22 cellular contexts compared by ENCODE assay signal in genomic region chr13:32383836-32384618, GRCh38. TPM values are rescaled to one million over a fixed set of nuclear protein-coding genes. Genes with fewer than 3 reads are reported as not detected.
DNase-seq lines count a peak whose midpoint lies in the region; ATAC-seq, FAIRE-seq and TF ChIP-seq lines count a peak whose summit lies in the region.
"Had no signal": no experiment of that assay in that cellular context is flagged by ENCODE, and none has a peak within 500 bp of the region (broad histone marks: within the 10 kb centered on the region; RNA-seq: fewer than 3 reads in every experiment).

No MANE protein-coding gene starts in this region.

- TF ChIP-seq POLR2A in HepG2 (IDR thresholded peaks at IDR 0.05; ENCODE audit: insufficient read depth in 1 of 2, low read depth in 2 of 2, low read length in 2 of 2), result no peak
- no peak for TF ChIP-seq POLR2A in right lobe of liver (IDR thresholded peaks at IDR 0.05)

- ATAC-seq in HepG2, result no peak
- no peak for ATAC-seq in right lobe of liver
- no peak for ATAC-seq in WTC11
- ATAC-seq: A549; CD8-positive, alpha-beta T cell had no signal

- intact Hi-C loops in HepG2 (cut with micrococcal nuclease; ENCODE audit: unreplicated experiment), result no loop called here
- intact Hi-C loops in right lobe of liver (cut with DNase I), result no loop called here

- no peak overlapping the region for H3K9ac ChIP-seq in HepG2 (ENCODE audit: insufficient read depth, low read depth, low read length)
- H3K9ac ChIP-seq: BLaER1 treated with 17β-estradiol and CSF1 and Interleukin-3, amounts not matched to agents 10 nM and 100 nM had no signal

- peaks cover 6 to 42% of the 10 kb centered on the region in 2 experiments; a peak in 4 of 5 replicates for H3K36me3 ChIP-seq in HepG2 (replicated peaks in 1 of 2; ENCODE audit: control insufficient read depth in 1 of 2, insufficient read depth in 2 of 2, low read length in 2 of 2)
- no peaks in the 10 kb centered on the region for H3K36me3 ChIP-seq in right lobe of liver

- no peaks in the 10 kb centered on the region for H3K9me3 ChIP-seq in HepG2 (ENCODE audit: low read length)
- H3K9me3 ChIP-seq in right lobe of liver, result no peaks in the 10 kb centered on the region
- H3K9me3 ChIP-seq: A549; BLaER1 treated with 17β-estradiol and CSF1 and Interleukin-3, amounts not matched to agents 10 nM and 100 nM; Caco-2 had no signal

- no peaks in the 10 kb centered on the region for H4K20me1 ChIP-seq in HepG2 (ENCODE audit: insufficient read depth, low read length)
- H4K20me1 ChIP-seq: BLaER1 treated with 17β-estradiol and CSF1 and Interleukin-3, amounts not matched to agents 10 nM and 100 nM had no signal

- no peak for FAIRE-seq in HepG2 (lab: Jason Lieb, UNC)
- FAIRE-seq: A549, D721Med, G401.6, GM12892, GM18507 had no signal

- WGBS in HepG2 (ENCODE audit: low lambda C conversion rate), result 97% methylated on average over 5 of the region's 5 CpGs
- 89% methylated on average over 5 of the region's 5 CpGs for WGBS in right lobe of liver (ENCODE audit: insufficient coverage, low coverage, low lambda C conversion rate, missing lambda C conversion rate)

- no peaks in the 10 kb centered on the region for H3K9me3 Mint-ChIP-seq in WTC11
- H3K9me3 Mint-ChIP-seq in activated T-cell treated with anti-CD3 and anti-CD28 coated beads, Interleukin-2, amount 50 U/mL, for 24 hours, result no peaks in the 10 kb centered on the region
- H3K9me3 Mint-ChIP-seq: CD4-positive, alpha-beta T cell; CD8-positive, alpha-beta T cell had no signal

- no peak overlapping the region for H3K27ac ChIP-seq in HepG2 (ENCODE audit: extremely low read length, insufficient read depth, low read length)
- no peak overlapping the region for H3K27ac ChIP-seq in right lobe of liver
- H3K27ac ChIP-seq: 22Rv1; A549; BLaER1 treated with 17β-estradiol and CSF1 and Interleukin-3, amounts not matched to agents 10 nM and 100 nM; C4-2B had no signal

- no peaks in the 10 kb centered on the region for H3K27me3 Mint-ChIP-seq in WTC11 (ENCODE audit: low read depth)
- H3K27me3 Mint-ChIP-seq in activated T-cell treated with anti-CD3 and anti-CD28 coated beads, Interleukin-2, amount 50 U/mL, for 24 hours, result no peaks in the 10 kb centered on the region
- H3K27me3 Mint-ChIP-seq: B cell; CD4-positive, alpha-beta T cell had no signal

- peak; percentile 14 for DNase-seq in NCI-H2171 treated with DMSO at 0.1 percent for 48 hours (lab: John Stamatoyannopoulos, UW)
- DNase-seq in NCI-H2171 (lab: John Stamatoyannopoulos, UW), result no peak
- DNase-seq in HepG2 (ENCODE audit: low spot score), result no peak
- DNase-seq in right lobe of liver, result no peak
- no peak for DNase-seq in WTC11 (ENCODE audit: low spot score)
- DNase-seq in anterior cingulate cortex (lab: John Stamatoyannopoulos, UW), result no peak
- no peak for DNase-seq in activated T-cell treated with anti-CD3 and anti-CD28 coated beads, Interleukin-2, amount 50 U/mL, for 24 hours
- DNase-seq: Caco-2; Calu3; CD4-positive, alpha-beta T cell; CD8-positive, alpha-beta T cell; DMS79 treated with DMSO at 0.1 percent for 48 hours; GF-D8 had no signal

- H3K4me1 Mint-ChIP-seq in WTC11, result no peaks in the 10 kb centered on the region
- no peaks in the 10 kb centered on the region for H3K4me1 Mint-ChIP-seq in activated T-cell treated with anti-CD3 and anti-CD28 coated beads, Interleukin-2, amount 50 U/mL, for 24 hours (ENCODE audit: low read depth)
- H3K4me1 Mint-ChIP-seq: B cell had no signal

- BruUV-seq in HepG2 (replicated peaks; lab: Mats Ljungman, UMichigan), result no TSS peak

- H3K27ac Mint-ChIP-seq in WTC11, result no peak overlapping the region
- no peak overlapping the region for H3K27ac Mint-ChIP-seq in activated T-cell treated with anti-CD3 and anti-CD28 coated beads, Interleukin-2, amount 50 U/mL, for 24 hours
- H3K27ac Mint-ChIP-seq: B cell; CD4-positive, alpha-beta T cell; CD8-positive, alpha-beta T cell had no signal

- H3K4me3 Mint-ChIP-seq in WTC11, result no peak overlapping the region
- H3K4me3 Mint-ChIP-seq in activated T-cell treated with anti-CD3 and anti-CD28 coated beads, Interleukin-2, amount 50 U/mL, for 24 hours, result no peak overlapping the region
- H3K4me3 Mint-ChIP-seq: B cell; CD4-positive, alpha-beta T cell; CD8-positive, alpha-beta T cell had no signal

- no peaks in the 10 kb centered on the region for H3K4me1 ChIP-seq in HepG2 (ENCODE audit: insufficient read depth, low read length)
- no peaks in the 10 kb centered on the region for H3K4me1 ChIP-seq in right lobe of liver
- H3K4me1 ChIP-seq: A549; BLaER1 treated with 17β-estradiol and CSF1 and Interleukin-3, amounts not matched to agents 10 nM and 100 nM; Caco-2 had no signal

- no peak for TF ChIP-seq RAD21 in HepG2 (CRISPR knock-in tag; IDR thresholded peaks at IDR 0.05)

- H3K4me3 ChIP-seq in HepG2 (replicated peaks in 1 of 3; ENCODE audit: insufficient read depth in 1 of 3, low read depth in 2 of 3, low read length in 3 of 3) (no peak overlapping the region), right lobe of liver (no peak overlapping the region)
- H3K4me3 ChIP-seq: A549; BLaER1 treated with 17β-estradiol and CSF1 and Interleukin-3, amounts not matched to agents 10 nM and 100 nM had no signal

- in situ Hi-C loops in HepG2 (cut with HindIII; ENCODE audit: extremely low pct_ligation_motif_present, low pct_unique_long_range_greater_than_20kb), result no loop called here

- POLR2A ChIA-PET in HepG2 (lab: Yijun Ruan, JAX), result no interaction called here
- POLR2A ChIA-PET in WTC11 (lab: Charles Lee), result no interaction called here

- no peak for TF ChIP-seq CTCF in HepG2 (CRISPR knock-in tag; IDR thresholded peaks at IDR 0.05)
- no peak for TF ChIP-seq CTCF in right lobe of liver (IDR thresholded peaks at IDR 0.05)
- TF ChIP-seq CTCF in WTC11 (IDR thresholded peaks at IDR 0.05), result no peak

- H3K36me3 Mint-ChIP-seq in WTC11, result peaks cover 9% of the 10 kb centered on the region; the same call in 1 of the 2 replicates
- H3K36me3 Mint-ChIP-seq in activated T-cell treated with anti-CD3 and anti-CD28 coated beads, Interleukin-2, amount 50 U/mL, for 24 hours (ENCODE audit: low read depth), result peaks cover 16% of the 10 kb centered on the region
- H3K36me3 Mint-ChIP-seq: CD8-positive, alpha-beta T cell had no signal

- H2AFZ ChIP-seq in HepG2 (ENCODE audit: low read length), result no peak overlapping the region

- H3K4me2 ChIP-seq in HepG2 (ENCODE audit: low read depth, low read length), result no peak overlapping the region
- H3K4me2 ChIP-seq: A549; BLaER1 treated with 17β-estradiol and CSF1 and Interleukin-3, amounts not matched to agents 10 nM and 100 nM had no signal

- no peaks in the 10 kb centered on the region for H3K79me2 ChIP-seq in HepG2 (ENCODE audit: insufficient read depth, low read length)

- H3K27me3 ChIP-seq in HepG2 (ENCODE audit: control insufficient read depth in 1 of 2, insufficient read depth in 2 of 2, low read length in 2 of 2), result no peaks in the 10 kb centered on the region
- H3K27me3 ChIP-seq in right lobe of liver, result no peaks in the 10 kb centered on the region
- H3K27me3 ChIP-seq: BLaER1 treated with 17β-estradiol and CSF1 and Interleukin-3, amounts not matched to agents 10 nM and 100 nM had no signal

- TF ChIP-seq EP300 in HepG2 (IDR thresholded peaks at IDR 0.05; ENCODE audit: low read depth in 2 of 2, low read length in 2 of 2), result no peak
- no peak for TF ChIP-seq EP300 in HepG2 (CRISPR knock-in tag; IDR thresholded peaks at IDR 0.05; ENCODE audit: borderline replicate concordance)

- CTCF ChIA-PET in HepG2 (lab: Yijun Ruan, JAX; ENCODE audit: low intra/inter-chr PET ratio, low total read pairs), result no interaction called here
- CTCF ChIA-PET in WTC11 (lab: Charles Lee), result no interaction called here

TF ChIP-seq in WTC11, 78 proteins besides CTCF, POLR2A, EP300 and RAD21 (continues in another document):
- TF ChIP-seq NR2C2 (CRISPR knock-in tag; IDR thresholded peaks at IDR 0.05), result no peak

RNA-seq across cellular contexts. Expression of gene N4BP2L1, which starts 43.9 kb away (rescaled TPM):
- 11.8 and 13.2 TPM in 2 replicates for total RNA-seq in HepG2 (2016; rRNA removed; fragmentation: Illumina TruSeq; extraction: Trizol)
- 3.8 and 4.6 TPM in 2 replicates for total RNA-seq in HepG2 (2016; cell fraction: cytosol; rRNA removed; fragmentation: Illumina TruSeq; extraction: Trizol; ENCODE audit: low read depth)
- 11.6 and 12.8 TPM in 2 replicates for total RNA-seq in HepG2 (2016; cell fraction: insoluble cytoplasmic fraction; rRNA removed; fragmentation: Illumina TruSeq; extraction: Trizol)
- 8.3 and 8.8 TPM in 2 replicates for total RNA-seq in HepG2 (2016; cell fraction: membrane; rRNA removed; fragmentation: Illumina TruSeq; extraction: Trizol)
- 13.1 and 18.3 TPM in 2 replicates for total RNA-seq in HepG2 (2016; cell fraction: nucleus; rRNA removed; fragmentation: Illumina TruSeq; extraction: Trizol)
- 30.4 and 34.5 TPM in 2 replicates for polyA plus RNA-seq in HepG2 (2011; rRNA removed)
- 15.0 and 21.1 TPM in 2 replicates for polyA plus RNA-seq in HepG2 (2011; cell fraction: cytosol; rRNA removed)
- polyA plus RNA-seq in HepG2 (2011; cell fraction: nucleus; rRNA removed), result 27.0 and 36.1 TPM in 2 replicates
- polyA plus RNA-seq in HepG2 (2012), result 30.9 and 33.4 TPM in 2 replicates
- polyA plus RNA-seq in HepG2 (2016; cell fraction: cytosol; fragmentation: Illumina TruSeq; extraction: Trizol; ENCODE audit: low read depth), result 3.5 and 4.7 TPM in 2 replicates
- polyA plus RNA-seq in HepG2 (2016; cell fraction: insoluble cytoplasmic fraction; fragmentation: Illumina TruSeq; extraction: Trizol; ENCODE audit: low read depth), result 13.1 and 14.1 TPM in 2 replicates
- 9.2 and 9.4 TPM in 2 replicates for polyA plus RNA-seq in HepG2 (2016; cell fraction: membrane; fragmentation: Illumina TruSeq; extraction: Trizol; ENCODE audit: low read depth)
- 29.5 and 35.4 TPM in 2 replicates for polyA plus RNA-seq in HepG2 (2016; cell fraction: nucleus; fragmentation: Illumina TruSeq; extraction: Trizol; ENCODE audit: insufficient read depth, low read depth)
- 8.4 TPM in 1 of 2 replicates, not detected in the other for polyA minus RNA-seq in HepG2 (2011; rRNA and poly(A)+ RNA removed; ENCODE audit: low replicate concordance)
- polyA minus RNA-seq in HepG2 (2011; cell fraction: cytosol; rRNA and poly(A)+ RNA removed), result 11.7 and 12.8 TPM in 2 replicates
- polyA minus RNA-seq in HepG2 (2011; cell fraction: nucleus; rRNA and poly(A)+ RNA removed), result 45.6 and 48.0 TPM in 2 replicates
- total RNA-seq in right lobe of liver, result 10 to 100 TPM; 17.4 to 56.9 (median 26.5) TPM
- 3.8 to 5.3 TPM (median 3.8 TPM) in 3 replicates for total RNA-seq in WTC11 (2021)
